ENCODE assay signal across 18 cellular contexts in the genomic region with DNA sequence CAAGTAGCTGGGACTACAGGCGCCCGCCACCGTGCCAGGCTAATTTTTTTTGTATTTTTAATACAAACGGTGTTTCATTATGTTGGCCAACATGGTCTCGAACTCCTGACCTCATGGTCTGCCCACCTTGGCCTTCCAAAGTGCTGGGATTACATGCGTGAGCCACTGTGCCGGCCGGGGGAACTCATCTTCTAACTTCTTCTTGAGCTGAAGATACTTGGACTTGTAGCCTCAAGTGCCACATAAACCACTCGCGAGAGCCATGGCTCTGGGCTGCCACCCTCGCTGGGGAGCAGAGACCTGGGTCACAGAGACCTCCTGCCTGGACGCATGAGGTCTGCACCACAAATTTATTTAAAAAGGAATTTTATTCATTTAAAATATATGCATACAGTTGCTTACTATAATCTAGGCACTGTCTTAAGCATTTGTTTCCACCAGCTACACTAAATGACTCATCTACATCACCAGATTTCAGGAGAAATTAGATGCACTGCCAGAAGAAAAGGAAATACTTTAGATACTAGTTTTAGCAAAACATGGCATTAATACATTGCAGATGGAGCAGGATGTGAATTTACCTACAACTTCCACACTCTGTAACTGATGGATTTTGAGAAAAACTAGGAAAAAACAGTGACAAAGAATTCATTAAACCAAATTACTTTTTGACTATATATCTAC. TPM values are rescaled to one million over a fixed set of nuclear protein-coding genes. Genes with fewer than 3 reads are reported as not detected.
DNase-seq lines count a peak whose midpoint lies in the region; ATAC-seq and TF ChIP-seq lines count a peak whose summit lies in the region.
"Had no signal": no experiment of that assay in that cellular context is flagged by ENCODE, and none has a peak within 500 bp of the region (broad histone marks: within the 10 kb centered on the region; RNA-seq: fewer than 3 reads in every experiment).

No MANE protein-coding gene starts in this region.

- intact Hi-C loops in IMR-90 (cut with micrococcal nuclease), result no loop called here

- CTCF ChIA-PET in IMR-90 (lab: Yijun Ruan, JAX), result no interaction called here
- CTCF ChIA-PET in activated CD8-positive, alpha-beta memory T cell treated with anti-CD3 and anti-CD28 coated beads, Interleukin-2, amount 10 ng/mL, durations not matched to agents 7 days and 5 days (lab: Charles Lee), result no interaction called here

- in situ Hi-C loops in IMR-90 (cut with MboI; ENCODE audit: low sequenced_read_pairs), result no loop called here

- no peak overlapping the region for H4K91ac ChIP-seq in IMR-90 (ENCODE audit: insufficient read depth, low read depth, low read length)

- H2BK120ac ChIP-seq in IMR-90 (ENCODE audit: low read depth, low read length), result no peak overlapping the region

- H4K8ac ChIP-seq in IMR-90 (ENCODE audit: low read depth in 2 of 2, low read length in 2 of 2), result no peak overlapping the region

- DNase-seq in AG09309 (ENCODE audit: low read depth) (peak; percentile 52), IMR-90 (peak; percentile 79), cardiac fibroblast (ENCODE audit: low read depth in 2 of 2) (peak; percentile 69 to 82), hepatocyte (ENCODE audit: low spot score) (no peak)
- DNase-seq in activated CD8-positive, alpha-beta memory T cell treated with anti-CD3 and anti-CD28 coated beads, Interleukin-2, amount 50 U/mL, for 4 hours, result no peak
- DNase-seq in stimulated activated CD4-positive, alpha-beta T cell treated with anti-CD3 and anti-CD28 coated beads, Interleukin-4, amount 100 ng/mL, for 4 hours, result no peak
- DNase-seq in activated CD8-positive, alpha-beta memory T cell treated with anti-CD3 and anti-CD28 coated beads, Interleukin-2, amount 10 ng/mL, durations not matched to agents 7 days and 5 days, result no peak
- DNase-seq: activated CD4-positive, CD25-positive, alpha-beta regulatory T cell treated with anti-CD3 and anti-CD28 coated beads, Interleukin-2, amount 50 U/mL, for 72 hours; activated naive CD4-positive, alpha-beta T cell treated with anti-CD3 and anti-CD28 coated beads, Interleukin-2, amount 50 U/mL, for 16 hours; AML-193; erythroblast; left lung; NCI-H1092 treated with DMSO at 0.1 percent for 48 hours; Right ventricle myocardium superior; stimulated activated naive CD8-positive, alpha-beta T cell treated with anti-CD3 and anti-CD28 coated beads, Interleukin-15, Interleukin-2, amounts not matched to agents 100 U/mL and 50 U/mL, for 24 hours; T-helper 17 cell had no signal

- H3K79me1 ChIP-seq in IMR-90 (ENCODE audit: low read depth in 1 of 2, low read length in 2 of 2), result no peaks in the 10 kb centered on the region

- no peaks in the 10 kb centered on the region for H3K27me3 ChIP-seq in IMR-90 (ENCODE audit: control insufficient read depth, insufficient read depth, low read length)
- no peaks in the 10 kb centered on the region for H3K27me3 ChIP-seq in hepatocyte
- H3K27me3 ChIP-seq: left lung had no signal

- no peak overlapping the region for H3K56ac ChIP-seq in IMR-90 (ENCODE audit: extremely low read depth, insufficient read depth, low read length)

- no peaks in the 10 kb centered on the region for H3K79me2 ChIP-seq in hepatocyte
- H3K79me2 ChIP-seq: parathyroid adenoma had no signal

- peak overlapping the region; percentile 82; the same call in 1 of the 2 replicates for H3K27ac ChIP-seq in IMR-90 (ENCODE audit: insufficient read depth, low read length)
- peak overlapping the region; percentile 74 for H3K27ac ChIP-seq in hepatocyte
- H3K27ac ChIP-seq: left lung, parathyroid adenoma had no signal

- H3K9me3 ChIP-seq in IMR-90 (ENCODE audit: control insufficient read depth, insufficient read depth, low read length) (no peaks in the 10 kb centered on the region), hepatocyte (ENCODE audit: low read depth) (no peaks in the 10 kb centered on the region)
- H3K9me3 ChIP-seq: left lung had no signal

- H3K14ac ChIP-seq in IMR-90 (replicated peaks; ENCODE audit: low read depth, low read length), result peak overlapping the region; percentile 58; the same call in 1 of the 2 replicates

- no peak overlapping the region for H2BK5ac ChIP-seq in IMR-90 (ENCODE audit: low read depth, low read length, poor library complexity, severe bottlenecking)

- no peak overlapping the region for H3K9ac ChIP-seq in IMR-90 (ENCODE audit: low read depth, low read length)
- H3K9ac ChIP-seq: parathyroid adenoma had no signal

- POLR2A ChIA-PET in IMR-90 (lab: Charles Lee; ENCODE audit: unreplicated experiment), result no interaction called here

- H2BK15ac ChIP-seq in IMR-90 (ENCODE audit: low read depth, low read length), result no peak overlapping the region

- H3K36me3 Mint-ChIP-seq in activated CD8-positive, alpha-beta memory T cell treated with anti-CD3 and anti-CD28 coated beads, Interleukin-2, amount 10 ng/mL, durations not matched to agents 7 days and 5 days, result no peaks in the 10 kb centered on the region

- TF ChIP-seq POLR2A in IMR-90 (IDR thresholded peaks at IDR 0.05; ENCODE audit: low read depth, low read length), result no peak

- H3K4me2 ChIP-seq in IMR-90 (ENCODE audit: low read depth, low read length) (peak overlapping the region; percentile 64; the same call in 1 of the 2 replicates), hepatocyte (no peak overlapping the region)

- no peaks in the 10 kb centered on the region for H3K9me2 ChIP-seq in hepatocyte (replicated peaks; ENCODE audit: insufficient read depth)

- H4K20me1 ChIP-seq in IMR-90 (ENCODE audit: insufficient read depth, low read length), result no peaks in the 10 kb centered on the region
- H4K20me1 ChIP-seq in hepatocyte (ENCODE audit: insufficient read depth, poor library complexity, severe bottlenecking), result no peaks in the 10 kb centered on the region

- H3K36me3 ChIP-seq in IMR-90 (ENCODE audit: control insufficient read depth, insufficient read depth, low read length) (no peaks in the 10 kb centered on the region), hepatocyte (replicated peaks; ENCODE audit: insufficient read depth, low read depth) (no peaks in the 10 kb centered on the region)
- H3K36me3 ChIP-seq: left lung had no signal

- no peak overlapping the region for H2AK9ac ChIP-seq in IMR-90 (replicated peaks; ENCODE audit: low read depth, low read length, poor library complexity)

- no TSS peak for BruUV-seq in IMR-90 (replicated peaks; lab: Mats Ljungman, UMichigan)

- H3K9me3 Mint-ChIP-seq in activated CD8-positive, alpha-beta memory T cell treated with anti-CD3 and anti-CD28 coated beads, Interleukin-2, amount 10 ng/mL, durations not matched to agents 7 days and 5 days (ENCODE audit: low read depth), result no peaks in the 10 kb centered on the region

- no peaks in the 10 kb centered on the region for H3K4me1 Mint-ChIP-seq in activated CD8-positive, alpha-beta memory T cell treated with anti-CD3 and anti-CD28 coated beads, Interleukin-2, amount 10 ng/mL, durations not matched to agents 7 days and 5 days
- H3K4me1 Mint-ChIP-seq: T-helper 17 cell had no signal

- no peaks in the 10 kb centered on the region for H3K27me3 Mint-ChIP-seq in activated CD8-positive, alpha-beta memory T cell treated with anti-CD3 and anti-CD28 coated beads, Interleukin-2, amount 10 ng/mL, durations not matched to agents 7 days and 5 days
- H3K27me3 Mint-ChIP-seq: T-helper 17 cell had no signal

- 80% methylated on average over 1 of the region's 12 CpGs; no CpG with 5 or more reads in 1 of the 2 experiments for WGBS in IMR-90 (ENCODE audit: extremely low coverage in 2 of 2, insufficient read length in 1 of 2), 2 experiments
- 96% methylated on average over 12 of the region's 12 CpGs for WGBS in hepatocyte (ENCODE audit: low lambda C conversion rate, missing lambda C conversion rate)

- H2BK20ac ChIP-seq in IMR-90 (ENCODE audit: low read depth, low read length), result no peak overlapping the region; the same call in 1 of the 2 replicates

- ATAC-seq in IMR-90 (ENCODE audit: low read depth) (peak; percentile 95), GM21737 (IDR thresholded peaks at IDR 0.05; ENCODE audit: unreplicated experiment) (no peak)
- ATAC-seq in activated CD8-positive, alpha-beta memory T cell treated with anti-CD3 and anti-CD28 coated beads, Interleukin-2, amount 10 ng/mL, durations not matched to agents 7 days and 5 days, result no peak
- ATAC-seq: left lung; stimulated activated naive CD8-positive, alpha-beta T cell treated with anti-CD3 and anti-CD28 coated beads, Interleukin-15, Interleukin-2, amounts not matched to agents 100 U/mL and 50 U/mL, for 24 hours; T-helper 17 cell had no signal

- H3K4me3 ChIP-seq in AG09309 (ENCODE audit: control insufficient read depth, low read depth, low read length), result no peak overlapping the region
- H3K4me3 ChIP-seq in IMR-90 (ENCODE audit: insufficient read depth, low read depth, low read length), result no peak overlapping the region
- H3K4me3 ChIP-seq in cardiac fibroblast (replicated peaks in 1 of 2; ENCODE audit: low read depth in 2 of 2, low read length in 2 of 2), result no peak overlapping the region
- H3K4me3 ChIP-seq in hepatocyte, result no peak overlapping the region
- H3K4me3 ChIP-seq: left lung had no signal

- peak overlapping the region; percentile 83; the same call in 1 of the 2 replicates for H3K18ac ChIP-seq in IMR-90 (ENCODE audit: low read depth, low read length)

- dilution Hi-C loops in IMR-90 (cut with HindIII; ENCODE audit: low sequenced_read_pairs, unreplicated experiment), result no loop called here

- H2AFZ ChIP-seq in IMR-90 (replicated peaks; ENCODE audit: low read length, poor library complexity) (peak overlapping the region; percentile 39), hepatocyte (no peak overlapping the region)
- H2AFZ ChIP-seq: parathyroid adenoma had no signal

- no peak for TF ChIP-seq CTCF in AG09309 (IDR thresholded peaks at IDR 0.05; ENCODE audit: control insufficient read depth, insufficient read depth, low read depth, low read length, missing control alignments)
- no peak for TF ChIP-seq CTCF in IMR-90 (conservative IDR thresholded peaks at IDR 0.05; ENCODE audit: low read depth, low read length)
- TF ChIP-seq CTCF in cardiac fibroblast (IDR thresholded peaks at IDR 0.05; ENCODE audit: low read depth, low read length), result no peak
- no peak for TF ChIP-seq CTCF in hepatocyte (IDR thresholded peaks at IDR 0.05; ENCODE audit: poor library complexity)

- H4K5ac ChIP-seq in IMR-90 (ENCODE audit: low read depth, low read length), result no peak overlapping the region

- H3K4me3 Mint-ChIP-seq in activated CD8-positive, alpha-beta memory T cell treated with anti-CD3 and anti-CD28 coated beads, Interleukin-2, amount 10 ng/mL, durations not matched to agents 7 days and 5 days, result no peak overlapping the region
- H3K4me3 Mint-ChIP-seq: T-helper 17 cell had no signal

- no peak overlapping the region for H3K23ac ChIP-seq in IMR-90 (ENCODE audit: low read depth, low read length)

- no peak for TF ChIP-seq RAD21 in IMR-90 (IDR thresholded peaks at IDR 0.05; ENCODE audit: low read length)

- no peak overlapping the region; the same call in 1 of the 2 replicates for H3K4ac ChIP-seq in IMR-90 (ENCODE audit: low read depth, low read length)

- peaks cover 7% of the 10 kb centered on the region for H3K9me1 ChIP-seq in IMR-90 (ENCODE audit: insufficient read depth, low read length)

- H3K27ac Mint-ChIP-seq in activated CD8-positive, alpha-beta memory T cell treated with anti-CD3 and anti-CD28 coated beads, Interleukin-2, amount 10 ng/mL, durations not matched to agents 7 days and 5 days, result no peak overlapping the region
- H3K27ac Mint-ChIP-seq: T-helper 17 cell had no signal

- H3K4me1 ChIP-seq in IMR-90 (ENCODE audit: control insufficient read depth, insufficient read depth, low read length), result peaks cover 6% of the 10 kb centered on the region
- H3K4me1 ChIP-seq in hepatocyte (ENCODE audit: insufficient read depth), result peaks cover 6% of the 10 kb centered on the region
- H3K4me1 ChIP-seq: parathyroid adenoma had no signal

- no peak overlapping the region for H2AK5ac ChIP-seq in IMR-90 (ENCODE audit: low read depth, low read length)

RNA-seq across cellular contexts. Expression of a gene that starts 29.9 kb away (rescaled TPM):
- total RNA-seq in IMR-90 (2012; rRNA removed), result 71.9 and 137 TPM in 2 replicates
- polyA plus RNA-seq in IMR-90 (2012; rRNA removed), result 65.2 and 75.4 TPM in 2 replicates
- 22.4 and 33.8 TPM in 2 replicates for polyA plus RNA-seq in IMR-90 (2012; cell fraction: cytosol; rRNA removed)
- polyA plus RNA-seq in IMR-90 (2012; cell fraction: nucleus; rRNA removed; ENCODE audit: low replicate concordance), result 58.3 and 84.7 TPM in 2 replicates
- total RNA-seq in hepatocyte, result 97.4 and 98.9 TPM in 2 replicates
- 63.2 and 68.6 TPM in 2 replicates for polyA plus RNA-seq in hepatocyte
- 100 to 1,000 TPM; 112 to 113 TPM for total RNA-seq in activated CD8-positive, alpha-beta memory T cell treated with anti-CD3 and anti-CD28 coated beads, Interleukin-2, amount 10 ng/mL, durations not matched to agents 7 days and 5 days

Comparison
In these comparisons a context has a peak if more than half of its experiments do, and no peak if none do; other contexts are left out.
1. DNase-seq: peak in AG09309 (single experiment), IMR-90 (single experiment) and cardiac fibroblast (2 of 2); none in hepatocyte (single experiment), activated CD8-positive, alpha-beta memory T cell treated with anti-CD3 and anti-CD28 coated beads, Interleukin-2, amount 50 U/mL, for 4 hours (single experiment), stimulated activated CD4-positive, alpha-beta T cell treated with anti-CD3 and anti-CD28 coated beads, Interleukin-4, amount 100 ng/mL, for 4 hours (0 of 2) and activated CD8-positive, alpha-beta memory T cell treated with anti-CD3 and anti-CD28 coated beads, Interleukin-2, amount 10 ng/mL, durations not matched to agents 7 days and 5 days (single experiment).